In genomic region chr2:231691251-231691772, GRCh38 we compare ENCODE assay signal across 26 cellular contexts.
"Had no signal": no experiment of that assay in that cellular context is flagged by ENCODE, and none has a peak within 500 bp of the region (broad histone marks: within the 10 kb centered on the region; RNA-seq: fewer than 3 reads in every experiment).

No MANE protein-coding gene starts in this region.

- H3K36me3 Mint-ChIP-seq: activated naive CD8-positive, alpha-beta T cell treated with anti-CD3 and anti-CD28 coated beads for 36 hours had no signal

- H3K27ac ChIP-seq: brain microvascular endothelial cell, cardiac muscle cell, Peyer's patch, SJSA1, VCaP had no signal

- H3K4me1 ChIP-seq: Peyer's patch had no signal

- H3K27me3 ChIP-seq: brain microvascular endothelial cell, cardiac muscle cell, MG63, Peyer's patch, SJSA1 had no signal

- H3K9me3 ChIP-seq: MG63, Peyer's patch, SJSA1 had no signal

- H3K9me3 Mint-ChIP-seq: activated CD4-positive, alpha-beta memory T cell treated with anti-CD3 and anti-CD28 coated beads, Interleukin-2, amount 10 ng/mL, durations not matched to agents 7 days and 5 days; activated naive CD4-positive, alpha-beta T cell treated with anti-CD3 and anti-CD28 coated beads for 36 hours; activated naive CD8-positive, alpha-beta T cell treated with anti-CD3 and anti-CD28 coated beads for 36 hours; activated T-helper 17 cell treated with anti-CD3 and anti-CD28 coated beads, Interleukin-2, amount 50 U/mL, for 72 hours had no signal

- H3K27me3 Mint-ChIP-seq: activated CD4-positive, alpha-beta memory T cell treated with anti-CD3 and anti-CD28 coated beads, Interleukin-2, amount 10 ng/mL, durations not matched to agents 7 days and 5 days; activated CD4-positive, alpha-beta T cell treated with anti-CD3 and anti-CD28 coated beads for 36 hours; activated naive CD8-positive, alpha-beta T cell treated with anti-CD3 and anti-CD28 coated beads for 36 hours; activated T-helper 17 cell treated with anti-CD3 and anti-CD28 coated beads, Interleukin-2, amount 50 U/mL, for 72 hours; T-helper 17 cell had no signal

- H3K4me3 ChIP-seq: cardiac muscle cell, MG63, Peyer's patch, SJSA1 had no signal

- DNase-seq: activated CD4-positive, alpha-beta memory T cell treated with anti-CD3 and anti-CD28 coated beads, Interleukin-2, amount 10 ng/mL, durations not matched to agents 7 days and 5 days; activated CD4-positive, alpha-beta T cell treated with anti-CD3 and anti-CD28 coated beads for 36 hours; activated CD4-positive, alpha-beta T cell treated with anti-CD3 and anti-CD28 coated beads, Interleukin-2, amount 50 U/mL, for 1 hour; activated gamma-delta T cell; activated naive CD4-positive, alpha-beta T cell treated with anti-CD3 and anti-CD28 coated beads for 36 hours; activated naive CD8-positive, alpha-beta T cell treated with anti-CD3 and anti-CD28 coated beads for 36 hours; activated T-cell treated with anti-CD3 and anti-CD28 coated beads for 4 hours; activated T-cell treated with anti-CD3 and anti-CD28 coated beads, Interleukin-2, amount 50 U/mL, for 48 hours; brain microvascular endothelial cell; MG63; NCI-H1105; NCI-H1436; NCI-H187; NCI-H2081; NCI-H446; NCI-H524; Peyer's patch; SHP77; SW 1271; T-helper 17 cell; T1000 had no signal

- H3K4me1 Mint-ChIP-seq: activated T-helper 17 cell treated with anti-CD3 and anti-CD28 coated beads, Interleukin-2, amount 50 U/mL, for 72 hours had no signal

- H3K27ac Mint-ChIP-seq: activated CD4-positive, alpha-beta memory T cell treated with anti-CD3 and anti-CD28 coated beads, Interleukin-2, amount 10 ng/mL, durations not matched to agents 7 days and 5 days; activated CD4-positive, alpha-beta T cell treated with anti-CD3 and anti-CD28 coated beads for 36 hours; activated naive CD4-positive, alpha-beta T cell treated with anti-CD3 and anti-CD28 coated beads for 36 hours; activated naive CD8-positive, alpha-beta T cell treated with anti-CD3 and anti-CD28 coated beads for 36 hours; activated T-helper 17 cell treated with anti-CD3 and anti-CD28 coated beads, Interleukin-2, amount 50 U/mL, for 72 hours; T-helper 17 cell had no signal

- ATAC-seq: activated CD4-positive, alpha-beta T cell treated with anti-CD3 and anti-CD28 coated beads for 36 hours; activated T-helper 17 cell treated with anti-CD3 and anti-CD28 coated beads, Interleukin-2, amount 50 U/mL, for 72 hours; SK-N-SH treated with all-trans-retinoic acid at 6 μM for 48 hours; T-helper 17 cell had no signal

- H3K4me3 Mint-ChIP-seq: activated CD4-positive, alpha-beta memory T cell treated with anti-CD3 and anti-CD28 coated beads, Interleukin-2, amount 10 ng/mL, durations not matched to agents 7 days and 5 days; activated CD4-positive, alpha-beta T cell treated with anti-CD3 and anti-CD28 coated beads for 36 hours; activated naive CD4-positive, alpha-beta T cell treated with anti-CD3 and anti-CD28 coated beads for 36 hours; activated naive CD8-positive, alpha-beta T cell treated with anti-CD3 and anti-CD28 coated beads for 36 hours; activated T-helper 17 cell treated with anti-CD3 and anti-CD28 coated beads, Interleukin-2, amount 50 U/mL, for 72 hours; T-helper 17 cell had no signal

- H3K36me3 ChIP-seq: brain microvascular endothelial cell, cardiac muscle cell, MG63, Peyer's patch, SJSA1 had no signal
